ENCODE assay signal across 1 cellular context in genomic region chr19:6059396-6059947, GRCh38.
TF ChIP-seq lines count a peak whose summit lies in the region.

No MANE protein-coding gene starts in this region.

TF ChIP-seq in SK-N-SH, 30 proteins besides CTCF, POLR2A, EP300 and RAD21 (continued from another document):
- TF ChIP-seq REST (IDR thresholded peaks at IDR 0.05; ENCODE audit: low read depth, low read length), result no peak
- TF ChIP-seq IRF3 (IDR thresholded peaks at IDR 0.05; ENCODE audit: low read depth, low read length), result no peak
- TF ChIP-seq ZBTB33 (IDR thresholded peaks at IDR 0.05; ENCODE audit: borderline replicate concordance, low read depth), result no peak
- TF ChIP-seq MXI1 (IDR thresholded peaks at IDR 0.05; ENCODE audit: low read depth, low read length), result no peak
- no peak for TF ChIP-seq SMC3 (IDR thresholded peaks at IDR 0.05; ENCODE audit: low read depth, low read length)
- no peak for TF ChIP-seq FOSL2 (IDR thresholded peaks at IDR 0.05; ENCODE audit: borderline replicate concordance, low read depth)
- TF ChIP-seq EZH2phosphoT487 (IDR thresholded peaks at IDR 0.05; ENCODE audit: borderline replicate concordance, low read depth), result no peak
- no peak for TF ChIP-seq FOXM1 (IDR thresholded peaks at IDR 0.05; ENCODE audit: low read depth)
- no peak for TF ChIP-seq NFIC (IDR thresholded peaks at IDR 0.05; ENCODE audit: borderline replicate concordance)
- no peak for TF ChIP-seq MEF2A (IDR thresholded peaks at IDR 0.05; ENCODE audit: borderline replicate concordance, low read depth)
- no peak for TF ChIP-seq TEAD4 (IDR thresholded peaks at IDR 0.05; ENCODE audit: borderline replicate concordance, insufficient read depth)
- no peak for TF ChIP-seq GATA2 (CRISPR knock-in tag; IDR thresholded peaks at IDR 0.05)
- TF ChIP-seq YY1 (IDR thresholded peaks at IDR 0.05; ENCODE audit: low read depth), result no peak
- no peak for TF ChIP-seq MAX (IDR thresholded peaks at IDR 0.05; ENCODE audit: low read depth)
- TF ChIP-seq RFX5 (IDR thresholded peaks at IDR 0.05; ENCODE audit: low read length), result no peak
